19 cellular contexts compared by ENCODE assay signal in genomic region chr6:19835605-19836004, GRCh38. TPM values are rescaled to one million over a fixed set of nuclear protein-coding genes. Genes with fewer than 3 reads are reported as not detected.
A peak's percentile ranks its signal among the peaks of the same experiment; 100 is the strongest.
DNase-seq lines count a peak whose midpoint lies in the region; ATAC-seq, FAIRE-seq and TF ChIP-seq lines count a peak whose summit lies in the region.
"Had no signal": no experiment of that assay in that cellular context is flagged by ENCODE, and none has a peak within 500 bp of the region (broad histone marks: within the 10 kb centered on the region; RNA-seq: fewer than 3 reads in every experiment).

No MANE protein-coding gene starts in this region.

- H3K4me3 ChIP-seq in keratinocyte (ENCODE audit: control insufficient read depth in 2 of 3, extremely low read depth in 1 of 3, insufficient read depth in 2 of 3, low read depth in 1 of 3, low read length in 3 of 3) (no peak overlapping the region), trophoblast cell (ENCODE audit: low read depth, low read length) (no peak overlapping the region), aorta (ENCODE audit: low read length in 2 of 2) (no peak overlapping the region), foreskin fibroblast (ENCODE audit: low read depth in 1 of 2, low read length in 2 of 2) (no peak overlapping the region)

- H2BK12ac ChIP-seq in trophoblast cell (ENCODE audit: low read length), result no peak overlapping the region

- H3K14ac ChIP-seq in trophoblast cell (ENCODE audit: low read length), result no peak overlapping the region

- no peaks in the 10 kb centered on the region for H3K36me3 ChIP-seq in keratinocyte (ENCODE audit: control insufficient read depth in 2 of 2, extremely low read depth in 1 of 2, insufficient read depth in 2 of 2, low read length in 2 of 2)
- no peaks in the 10 kb centered on the region for H3K36me3 ChIP-seq in trophoblast cell (ENCODE audit: control insufficient read depth in 1 of 2, insufficient read depth in 2 of 2, low read length in 2 of 2)
- H3K36me3 ChIP-seq in aorta (ENCODE audit: control insufficient read depth in 1 of 2, insufficient read depth in 2 of 2, low read length in 1 of 2), result no peaks in the 10 kb centered on the region

- H2AFZ ChIP-seq in keratinocyte (ENCODE audit: control insufficient read depth, low read length), result no peak overlapping the region
- no peak overlapping the region for H2AFZ ChIP-seq in trophoblast cell (ENCODE audit: insufficient read depth, low read length, poor library complexity)

- no peak for FAIRE-seq in keratinocyte (lab: Jason Lieb, UNC)

- H3K27me3 ChIP-seq in keratinocyte (ENCODE audit: control insufficient read depth, extremely low read depth, insufficient read depth, low read length), result peaks cover 33% of the 10 kb centered on the region
- no peaks in the 10 kb centered on the region for H3K27me3 ChIP-seq in trophoblast cell (ENCODE audit: insufficient read depth, low read length)
- H3K27me3 ChIP-seq in aorta (ENCODE audit: control insufficient read depth in 1 of 2, insufficient read depth in 2 of 2, low read length in 1 of 2), result no peaks in the 10 kb centered on the region

- H2BK5ac ChIP-seq in trophoblast cell (ENCODE audit: low read depth, low read length, poor library complexity), result no peak overlapping the region

- H2BK120ac ChIP-seq in trophoblast cell (ENCODE audit: insufficient read depth, low read length, poor library complexity), result no peak overlapping the region

- no peak overlapping the region for H3K18ac ChIP-seq in trophoblast cell (ENCODE audit: low read length)

- peak overlapping the region; percentile 14 for H3K4me2 ChIP-seq in keratinocyte (ENCODE audit: control insufficient read depth, extremely low read depth, insufficient read depth, low read depth, low read length)
- no peak overlapping the region for H3K4me2 ChIP-seq in trophoblast cell (ENCODE audit: low read length)

- intact Hi-C loops in aorta (cut with DNase I), result loop anchor here (5.0 kb wide), 2 partner anchors 33 to 168 kb away; no protein-coding TSS in a partner anchor

- no peak overlapping the region for H3K23ac ChIP-seq in trophoblast cell (ENCODE audit: low read length)

- H3K9me3 ChIP-seq in keratinocyte (ENCODE audit: control insufficient read depth, low read depth, low read length) (no peaks in the 10 kb centered on the region), trophoblast cell (ENCODE audit: insufficient read depth, low read depth, low read length) (no peaks in the 10 kb centered on the region), aorta (ENCODE audit: control insufficient read depth, low read length) (no peaks in the 10 kb centered on the region)

- H3K9ac ChIP-seq in keratinocyte (ENCODE audit: control insufficient read depth, extremely low read depth, insufficient read depth, low read length), result no peak overlapping the region
- no peak overlapping the region for H3K9ac ChIP-seq in trophoblast cell (ENCODE audit: low read length)

- H3K4me1 ChIP-seq in keratinocyte (ENCODE audit: control insufficient read depth, extremely low read depth, insufficient read depth, low read length), result peaks cover 8% of the 10 kb centered on the region
- peaks cover 0 to 4% of the 10 kb centered on the region in 2 experiments for H3K4me1 ChIP-seq in trophoblast cell (ENCODE audit: control insufficient read depth in 1 of 2, insufficient read depth in 2 of 2, low read length in 2 of 2)
- H3K4me1 ChIP-seq in aorta (ENCODE audit: control insufficient read depth in 1 of 2, insufficient read depth in 2 of 2, low read length in 2 of 2), result no peaks in the 10 kb centered on the region

- peaks cover 21% of the 10 kb centered on the region for H3K79me1 ChIP-seq in trophoblast cell (ENCODE audit: low read length)

- no peak for TF ChIP-seq CTCF in keratinocyte (optimal IDR thresholded peaks at IDR 0.05 in 1 of 3, IDR thresholded peaks at IDR 0.05 in 1 of 3, conservative IDR thresholded peaks at IDR 0.05 in 1 of 3; ENCODE audit: extremely low read depth in 1 of 3, insufficient read depth in 2 of 3, low read length in 3 of 3)
- TF ChIP-seq CTCF in foreskin fibroblast (IDR thresholded peaks at IDR 0.05; ENCODE audit: low read depth, low read length), result no peak

- WGBS in trophoblast cell (ENCODE audit: extremely low coverage, insufficient coverage, insufficient read length), result no CpG with 5 or more reads among the region's 4 CpGs
- 95 to 97% methylated on average over 4 of the region's 4 CpGs for WGBS in aorta, 2 donors

- no peak overlapping the region for H4K8ac ChIP-seq in trophoblast cell (ENCODE audit: low read depth, low read length)

- no peaks in the 10 kb centered on the region for H3K9me1 ChIP-seq in keratinocyte (ENCODE audit: control insufficient read depth, extremely low read depth, insufficient read depth, low read length)

- H2AK5ac ChIP-seq in trophoblast cell (ENCODE audit: low read length), result no peak overlapping the region

- H3K79me2 ChIP-seq in keratinocyte (ENCODE audit: control insufficient read depth, insufficient read depth, low read length) (no peaks in the 10 kb centered on the region), trophoblast cell (ENCODE audit: control insufficient read depth, insufficient read depth, low read length, poor library complexity) (peaks cover 16% of the 10 kb centered on the region)

- H3K4ac ChIP-seq in trophoblast cell (ENCODE audit: low read depth, low read length), result no peak overlapping the region

- H3K27ac ChIP-seq in keratinocyte (ENCODE audit: control insufficient read depth, insufficient read depth, low read length) (no peak overlapping the region), trophoblast cell (ENCODE audit: low read depth, low read length) (no peak overlapping the region), aorta (ENCODE audit: low read depth in 1 of 2, low read length in 2 of 2) (no peak overlapping the region)

- ATAC-seq in aorta (ENCODE audit: low FRiP score) (no peak), HG02885 (IDR thresholded peaks at IDR 0.05; ENCODE audit: poor library complexity, unreplicated experiment) (no peak)
- ATAC-seq: Panc1 had no signal

- DNase-seq in NCI-H226, result peak; percentile 65
- DNase-seq in astrocyte of the hippocampus (ENCODE audit: low read depth, low spot score), result peak; percentile 12
- no peak for DNase-seq in keratinocyte (ENCODE audit: low read depth, low spot score)
- DNase-seq in trophoblast cell, result peak; percentile 40 to 82
- DNase-seq in aorta, result no peak
- no peak for DNase-seq in foreskin fibroblast
- DNase-seq: ACHN; CD4-positive, CD25-positive, alpha-beta regulatory T cell; DMS53; H9; IMR-90; Kasumi-1; NCI-H1436; NCI-H2081; NCI-H446; Right ventricle myocardium superior had no signal

- H4K12ac ChIP-seq in trophoblast cell (ENCODE audit: low read depth, low read length), result no peak overlapping the region

- H4K20me1 ChIP-seq in keratinocyte (ENCODE audit: control insufficient read depth, extremely low read depth, insufficient read depth, low read length), result no peaks in the 10 kb centered on the region

- dilution Hi-C loops in keratinocyte (cut with MboI; ENCODE audit: extremely low pct_ligation_motif_present, low sequenced_read_pairs), result no loop called here

- H4K91ac ChIP-seq in trophoblast cell (ENCODE audit: low read depth, low read length), result no peak overlapping the region

RNA-seq across cellular contexts. Expression of gene ID4, which starts 1.6 kb away (rescaled TPM):
- 0.10 to 1.4 TPM (median 0.41 TPM) in 3 replicates for polyA plus RNA-seq in keratinocyte
- 15.8 TPM for polyA plus RNA-seq in keratinocyte (2011; ENCODE audit: low read depth)
- 0.58 and 0.72 TPM in 2 replicates for polyA plus RNA-seq in keratinocyte (2011; cell fraction: cytosol; rRNA removed)
- 1.7 and 2.0 TPM in 2 replicates for polyA plus RNA-seq in keratinocyte (2011; cell fraction: nucleus; rRNA removed)
- polyA plus RNA-seq in keratinocyte (2012; ENCODE audit: low replicate concordance), result 0.15 and 17.6 TPM in 2 replicates
- polyA minus RNA-seq in keratinocyte, result 0.22 to 0.26 TPM in 2 of 3 replicates, not detected in the other
- 1.5 TPM for polyA minus RNA-seq in keratinocyte (2011; cell fraction: cytosol; rRNA and poly(A)+ RNA removed)
- polyA minus RNA-seq in keratinocyte (2011; cell fraction: nucleus; rRNA and poly(A)+ RNA removed), result 1.2 and 1.8 TPM in 2 replicates
- 49.4 and 51.1 TPM in 2 replicates for polyA plus RNA-seq in trophoblast cell (2013)
- total RNA-seq in aorta, result 100 to 1,000 TPM in 1 of 2 donors, 10 to 100 TPM in 1; 85.1 to 111 TPM
- polyA plus RNA-seq in aorta, result 100 to 1,000 TPM in 1 of 2 donors, 10 to 100 TPM in 1; 58.6 to 247 TPM
- total RNA-seq: CD4-positive, CD25-positive, alpha-beta regulatory T cell; HT-29 had no signal
- polyA plus RNA-seq: CD4-positive, CD25-positive, alpha-beta regulatory T cell had no signal

Comparison
In these comparisons a context has a peak if more than half of its experiments do, and no peak if none do; other contexts are left out.
1. DNase-seq: peak in NCI-H226 (single experiment), astrocyte of the hippocampus (single experiment) and trophoblast cell (2 of 2); none in keratinocyte (single experiment), aorta (0 of 2) and foreskin fibroblast (0 of 2).